In the genomic region with DNA sequence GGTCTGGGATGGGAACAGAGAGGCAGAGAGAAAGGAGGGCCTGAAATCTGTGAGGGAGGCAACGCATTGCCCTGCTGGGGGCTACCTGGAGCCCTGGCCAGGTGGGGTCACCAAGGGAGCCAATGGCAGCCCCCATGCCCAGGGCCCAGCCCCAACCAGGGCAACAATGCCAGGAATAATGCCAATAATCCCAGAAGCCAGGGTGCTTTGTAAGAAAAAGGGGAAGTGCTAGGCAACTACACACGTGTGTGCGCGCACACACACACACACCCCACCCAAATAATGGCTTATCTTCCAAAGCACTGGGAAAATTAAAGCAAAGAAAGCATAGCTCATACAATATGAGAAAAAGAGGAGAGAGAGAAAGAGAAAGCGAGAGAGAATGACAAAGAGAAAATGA, we compare ENCODE assay signal across 2 cellular contexts.
TF ChIP-seq lines count a peak whose summit lies in the region.

No MANE protein-coding gene starts in this region.

TF ChIP-seq in GM12891, 5 proteins besides CTCF, POLR2A, EP300 and RAD21:
- TF ChIP-seq POLR2AphosphoS5 (IDR thresholded peaks at IDR 0.05; ENCODE audit: low read depth, low read length) = no peak
- no peak for TF ChIP-seq POU2F2 (IDR thresholded peaks at IDR 0.05; ENCODE audit: low read depth, low read length)
- no peak for TF ChIP-seq PAX5 (IDR thresholded peaks at IDR 0.05; ENCODE audit: insufficient read depth, low read length, severe bottlenecking)
- TF ChIP-seq SPI1 (IDR thresholded peaks at IDR 0.05; ENCODE audit: low read depth, low read length) = 0 out of 2 replicates have a peak, but pooled peaks have one; percentile 18

TF ChIP-seq in GM12878, 131 proteins besides CTCF, POLR2A, EP300 and RAD21:
- TF ChIP-seq SPI1 (IDR thresholded peaks at IDR 0.05; ENCODE audit: borderline replicate concordance, insufficient read depth, low read depth, low read length) (peak; percentile 40; the same call in 1 of the 2 replicates), FOXK2 (IDR thresholded peaks at IDR 0.05) (no peak)
